In the genomic region with DNA sequence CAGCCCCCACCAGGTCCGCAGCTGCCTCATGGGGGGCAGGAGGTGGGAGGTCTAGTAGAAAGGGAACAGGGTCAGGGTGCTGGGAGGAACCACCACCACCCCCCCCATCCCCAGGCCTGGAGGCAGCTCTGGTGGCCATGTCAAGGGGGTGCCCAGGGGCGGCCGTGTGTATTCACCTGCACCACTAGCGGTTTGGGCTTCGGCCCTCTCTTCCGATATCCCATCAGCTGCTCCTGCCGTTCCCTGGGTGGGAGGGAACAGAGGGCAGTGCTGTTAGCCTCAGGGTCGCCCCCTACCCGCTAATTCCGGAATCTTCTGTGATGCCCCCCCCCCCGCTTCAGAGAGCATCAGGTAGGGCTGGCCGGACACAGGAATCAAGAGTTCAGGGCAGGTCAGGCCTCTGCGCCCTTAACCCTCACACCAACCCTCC, we compare ENCODE assay signal across 12 cellular contexts. TPM values are rescaled to one million over a fixed set of nuclear protein-coding genes. Genes with fewer than 3 reads are reported as not detected.
DNase-seq lines count a peak whose midpoint lies in the region; ATAC-seq, FAIRE-seq and TF ChIP-seq lines count a peak whose summit lies in the region.
"Had no signal": no experiment of that assay in that cellular context is flagged by ENCODE, and none has a peak within 500 bp of the region (broad histone marks: within the 10 kb centered on the region; RNA-seq: fewer than 3 reads in every experiment).

No MANE protein-coding gene starts in this region.

- TF ChIP-seq EP300 in HepG2 (IDR thresholded peaks at IDR 0.05; ENCODE audit: low read depth in 2 of 2, low read length in 2 of 2) (no peak), HepG2 (CRISPR knock-in tag; IDR thresholded peaks at IDR 0.05; ENCODE audit: borderline replicate concordance) (no peak)

- H3K4me3 Mint-ChIP-seq in WTC11, result peak overlapping the region; percentile 70

- CTCF ChIA-PET in A673 (lab: Charles Lee) (interaction anchor here (0.6 to 2.0 kb wide), 8 partner anchors 9 to 173 kb away, joined by 3 to 8 read pairs (median 4); a partner anchor contains a TSS), WTC11 (lab: Charles Lee) (interaction anchor here (0.6 to 10.3 kb wide), 50 partner anchors 9 to 1559 kb away, joined by 3 to 464 read pairs (median 5); a partner anchor contains a TSS), HepG2 (lab: Yijun Ruan, JAX; ENCODE audit: low intra/inter-chr PET ratio, low total read pairs) (interaction anchor here (0.6 to 2.1 kb wide), 6 partner anchors 24 to 94 kb away, joined by 3 to 12 read pairs (median 5); no protein-coding TSS in a partner anchor)

- H3K4me1 Mint-ChIP-seq in WTC11, result peaks cover 39% of the 10 kb centered on the region

- TF ChIP-seq POLR2A in HepG2 (IDR thresholded peaks at IDR 0.05; ENCODE audit: insufficient read depth in 1 of 2, low read depth in 2 of 2, low read length in 2 of 2), result peak in 1 of 2 experiments; percentile 17; a peak in 1 of 4 replicates
- TF ChIP-seq POLR2A in breast epithelium (IDR thresholded peaks at IDR 0.05), result no peak

- DNase-seq in A673 (ENCODE audit: low spot score) (no peak), H7 (peak; percentile 87), WTC11 (ENCODE audit: low spot score) (peak; percentile 57), HepG2 (ENCODE audit: low spot score) (no peak), breast epithelium (ENCODE audit: low spot score in 2 of 2) (no peak), Right ventricle myocardium superior (no peak)
- DNase-seq in stimulated activated CD4-positive, alpha-beta T cell treated with anti-CD3 and anti-CD28 coated beads, Interleukin-12 subunit alpha, Interleukin-12 subunit beta, amount 100 ng/mL, for 4 hours, result no peak
- DNase-seq: dorsolateral prefrontal cortex, NCI-H2081 treated with DMSO at 0.1 percent for 48 hours, SIG-M5 had no signal

- H3K4me3 ChIP-seq in A673 (ENCODE audit: low read depth, low read length, poor library complexity, severe bottlenecking), result peak overlapping the region; percentile 59
- H3K4me3 ChIP-seq in H7 (ENCODE audit: insufficient read depth, low read depth, low read length), result peak overlapping the region; percentile 16; the same call in 1 of the 2 replicates
- no peak overlapping the region for H3K4me3 ChIP-seq in HepG2 (replicated peaks in 1 of 3; ENCODE audit: insufficient read depth in 1 of 3, low read depth in 2 of 3, low read length in 3 of 3)
- peak overlapping the region in 1 of 3 donors; percentile 96 for H3K4me3 ChIP-seq in breast epithelium

- no peak for FAIRE-seq in HepG2 (lab: Jason Lieb, UNC)
- FAIRE-seq: astrocyte had no signal

- H4K20me1 ChIP-seq in HepG2 (ENCODE audit: insufficient read depth, low read length), result peaks cover 44% of the 10 kb centered on the region

- H3K4me1 ChIP-seq in A673 (ENCODE audit: insufficient read depth, low read length, poor library complexity, severe bottlenecking), result peaks cover 75% of the 10 kb centered on the region
- H3K4me1 ChIP-seq in HepG2 (ENCODE audit: insufficient read depth, low read length), result peaks cover 63% of the 10 kb centered on the region
- H3K4me1 ChIP-seq in breast epithelium, result peaks cover 29 to 48% of the 10 kb centered on the region in 2 donors

- H3K9me3 Mint-ChIP-seq in WTC11, result no peaks in the 10 kb centered on the region

- ATAC-seq in WTC11, result peak; percentile 0
- ATAC-seq in HepG2, result no peak
- no peak for ATAC-seq in HG02763 (IDR thresholded peaks at IDR 0.05; ENCODE audit: unreplicated experiment)
- no peak for ATAC-seq in Right ventricle myocardium superior (ENCODE audit: poor library complexity)

- H2AFZ ChIP-seq in HepG2 (ENCODE audit: low read length), result no peak overlapping the region

- H3K9me3 ChIP-seq in A673 (ENCODE audit: low read depth, low read length, poor library complexity, severe bottlenecking) (no peaks in the 10 kb centered on the region), HepG2 (ENCODE audit: low read length) (no peaks in the 10 kb centered on the region), breast epithelium (no peaks in the 10 kb centered on the region)

- 85% methylated on average over 11 of the region's 13 CpGs for WGBS in HepG2 (ENCODE audit: low lambda C conversion rate)

- intact Hi-C loops in A673 (cut with micrococcal nuclease; ENCODE audit: unreplicated experiment) (loop anchor here (5.0 to 10.0 kb wide), 2 partner anchors 43 to 91 kb away; no protein-coding TSS in a partner anchor), HepG2 (cut with micrococcal nuclease; ENCODE audit: unreplicated experiment) (loop anchor here (5.0 to 10.0 kb wide), 3 partner anchors 38 to 91 kb away; a partner anchor contains a TSS), breast epithelium (cut with DNase I; ENCODE audit: low total_unique reads) (loop anchor here (5.0 kb wide), 1 partner anchor 1552 kb away; no protein-coding TSS in a partner anchor), Right ventricle myocardium superior (cut with DNase I) (no loop called here)

- peaks cover 6% of the 10 kb centered on the region for H3K27me3 ChIP-seq in A673 (replicated peaks; ENCODE audit: insufficient read depth, low read depth, low read length, poor library complexity)
- peaks cover 85% of the 10 kb centered on the region for H3K27me3 ChIP-seq in H7 (ENCODE audit: control insufficient read depth, insufficient read depth, low read length)
- H3K27me3 ChIP-seq in HepG2 (ENCODE audit: control insufficient read depth in 1 of 2, insufficient read depth in 2 of 2, low read length in 2 of 2), result no peaks in the 10 kb centered on the region; a peak in 2 of 5 replicates
- peaks cover 0 to 8% of the 10 kb centered on the region in 2 donors for H3K27me3 ChIP-seq in breast epithelium

- peaks cover 89% of the 10 kb centered on the region for H3K27me3 Mint-ChIP-seq in WTC11 (ENCODE audit: low read depth)

- no peak overlapping the region for H3K4me2 ChIP-seq in HepG2 (ENCODE audit: low read depth, low read length)

- peaks cover 39% of the 10 kb centered on the region for H3K79me2 ChIP-seq in HepG2 (ENCODE audit: insufficient read depth, low read length)

- TF ChIP-seq CTCF in A673 (conservative IDR thresholded peaks at IDR 0.05; ENCODE audit: low read depth, low read length), result no peak
- no peak for TF ChIP-seq CTCF in WTC11 (IDR thresholded peaks at IDR 0.05)
- no peak; the same call in 1 of the 2 replicates for TF ChIP-seq CTCF in HepG2 (CRISPR knock-in tag; IDR thresholded peaks at IDR 0.05)
- TF ChIP-seq CTCF in breast epithelium (IDR thresholded peaks at IDR 0.05), result no peak

- no peaks in the 10 kb centered on the region; the same call in 1 of the 2 replicates for H3K36me3 Mint-ChIP-seq in WTC11

- no peak for TF ChIP-seq RAD21 in HepG2 (CRISPR knock-in tag; IDR thresholded peaks at IDR 0.05)

- H3K27ac Mint-ChIP-seq in WTC11, result no peak overlapping the region

- POLR2A ChIA-PET in A673 (lab: Charles Lee; ENCODE audit: low non-redundant PET) (interaction anchor here (0.5 to 1.3 kb wide), 5 partner anchors 14 to 133 kb away, joined by 3 to 6 read pairs (median 3); a partner anchor contains a TSS), WTC11 (lab: Charles Lee) (interaction anchor here (0.7 to 5.0 kb wide), 10 partner anchors 21 to 163 kb away, joined by 3 to 68 read pairs (median 5); a partner anchor contains a TSS), HepG2 (lab: Yijun Ruan, JAX) (interaction anchor here (0.9 to 11.1 kb wide), 9 partner anchors 10 to 154 kb away, joined by 3 to 274 read pairs (median 5); a partner anchor contains a TSS)

- H3K9ac ChIP-seq in HepG2 (ENCODE audit: insufficient read depth, low read depth, low read length), result no peak overlapping the region

- BruUV-seq in A673 (replicated peaks; lab: Mats Ljungman, UMichigan) (no TSS peak), HepG2 (replicated peaks; lab: Mats Ljungman, UMichigan) (no TSS peak)

- H3K36me3 ChIP-seq in A673 (ENCODE audit: insufficient read depth, low read length, poor library complexity, severe bottlenecking) (peaks cover 23% of the 10 kb centered on the region), H7 (replicated peaks; ENCODE audit: control insufficient read depth, insufficient read depth, low read length) (no peaks in the 10 kb centered on the region), HepG2 (replicated peaks in 1 of 2; ENCODE audit: control insufficient read depth in 1 of 2, insufficient read depth in 2 of 2, low read length in 2 of 2) (peaks cover 11 to 12% of the 10 kb centered on the region in 2 experiments), breast epithelium (no peaks in the 10 kb centered on the region)

- in situ Hi-C loops in HepG2 (cut with HindIII; ENCODE audit: extremely low pct_ligation_motif_present, low pct_unique_long_range_greater_than_20kb), result loop anchor here (5.0 kb wide), 1 partner anchor 157 kb away; no protein-coding TSS in a partner anchor

- H3K27ac ChIP-seq in A673 (ENCODE audit: low read depth, low read length, poor library complexity, severe bottlenecking) (peak overlapping the region; percentile 87), HepG2 (ENCODE audit: extremely low read length, insufficient read depth, low read length) (peak overlapping the region; percentile 8), breast epithelium (no peak overlapping the region)

RNA-seq across cellular contexts. Expression of a gene that starts 3.8 kb away (rescaled TPM):
- total RNA-seq in A673 (2021), result 42.6 and 45.5 TPM in 2 replicates
- 6.4 and 6.6 TPM in 2 replicates for total RNA-seq in H7 (2014; rRNA removed; shearing (Covaris generic))
- 3.2 to 3.9 TPM (median 3.3 TPM) in 3 replicates for total RNA-seq in WTC11 (2021)
- 17.1 and 25.8 TPM in 2 replicates for total RNA-seq in HepG2 (2016; rRNA removed; fragmentation: Illumina TruSeq; extraction: Trizol)
- total RNA-seq in HepG2 (2016; cell fraction: cytosol; rRNA removed; fragmentation: Illumina TruSeq; extraction: Trizol; ENCODE audit: low read depth), result 4.7 and 4.8 TPM in 2 replicates
- 17.7 and 25.2 TPM in 2 replicates for total RNA-seq in HepG2 (2016; cell fraction: insoluble cytoplasmic fraction; rRNA removed; fragmentation: Illumina TruSeq; extraction: Trizol)
- 13.9 and 15.1 TPM in 2 replicates for total RNA-seq in HepG2 (2016; cell fraction: membrane; rRNA removed; fragmentation: Illumina TruSeq; extraction: Trizol)
- total RNA-seq in HepG2 (2016; cell fraction: nucleus; rRNA removed; fragmentation: Illumina TruSeq; extraction: Trizol), result 18.5 and 22.8 TPM in 2 replicates
- polyA plus RNA-seq in HepG2 (2011; rRNA removed), result 50.8 and 61.1 TPM in 2 replicates
- polyA plus RNA-seq in HepG2 (2011; cell fraction: cytosol; rRNA removed), result 31.1 and 45.6 TPM in 2 replicates
- 117 and 122 TPM in 2 replicates for polyA plus RNA-seq in HepG2 (2011; cell fraction: nucleus; rRNA removed)
- 27.9 and 32.4 TPM in 2 replicates for polyA plus RNA-seq in HepG2 (2012)
- 3.7 and 4.2 TPM in 2 replicates for polyA plus RNA-seq in HepG2 (2016; cell fraction: cytosol; fragmentation: Illumina TruSeq; extraction: Trizol; ENCODE audit: low read depth)
- polyA plus RNA-seq in HepG2 (2016; cell fraction: insoluble cytoplasmic fraction; fragmentation: Illumina TruSeq; extraction: Trizol; ENCODE audit: low read depth), result 29.4 and 33.0 TPM in 2 replicates
- polyA plus RNA-seq in HepG2 (2016; cell fraction: membrane; fragmentation: Illumina TruSeq; extraction: Trizol; ENCODE audit: low read depth), result 11.7 and 12.5 TPM in 2 replicates
- 60.4 and 60.8 TPM in 2 replicates for polyA plus RNA-seq in HepG2 (2016; cell fraction: nucleus; fragmentation: Illumina TruSeq; extraction: Trizol; ENCODE audit: insufficient read depth, low read depth)
- polyA minus RNA-seq in HepG2 (2011; rRNA and poly(A)+ RNA removed; ENCODE audit: low replicate concordance), result 17.1 and 51.0 TPM in 2 replicates
- 33.1 and 38.6 TPM in 2 replicates for polyA minus RNA-seq in HepG2 (2011; cell fraction: cytosol; rRNA and poly(A)+ RNA removed)
- 17.8 and 25.2 TPM in 2 replicates for polyA minus RNA-seq in HepG2 (2011; cell fraction: nucleus; rRNA and poly(A)+ RNA removed)
- total RNA-seq in breast epithelium, result 10 to 100 TPM; 11.5 to 20.6 (median 13.4) TPM
- total RNA-seq in Right ventricle myocardium superior, result 25.6 TPM

RNA-seq across cellular contexts. Expression of a gene that starts 38.6 kb away (rescaled TPM):
- total RNA-seq in A673 (2021), result 24.5 and 27.0 TPM in 2 replicates
- 1.4 and 1.9 TPM in 2 replicates for total RNA-seq in H7 (2014; rRNA removed; shearing (Covaris generic))
- total RNA-seq in WTC11 (2021), result 1.8 to 2.1 TPM (median 2.0 TPM) in 3 replicates
- total RNA-seq in HepG2 (2016; rRNA removed; fragmentation: Illumina TruSeq; extraction: Trizol), result 12.0 and 12.6 TPM in 2 replicates
- 1.3 and 2.4 TPM in 2 replicates for total RNA-seq in HepG2 (2016; cell fraction: cytosol; rRNA removed; fragmentation: Illumina TruSeq; extraction: Trizol; ENCODE audit: low read depth)
- total RNA-seq in HepG2 (2016; cell fraction: insoluble cytoplasmic fraction; rRNA removed; fragmentation: Illumina TruSeq; extraction: Trizol), result 12.8 and 13.5 TPM in 2 replicates
- 4.8 and 5.6 TPM in 2 replicates for total RNA-seq in HepG2 (2016; cell fraction: membrane; rRNA removed; fragmentation: Illumina TruSeq; extraction: Trizol)
- total RNA-seq in HepG2 (2016; cell fraction: nucleus; rRNA removed; fragmentation: Illumina TruSeq; extraction: Trizol), result 5.7 and 8.6 TPM in 2 replicates
- 0.34 and 0.76 TPM in 2 replicates for polyA plus RNA-seq in HepG2 (2011; rRNA removed)
- polyA plus RNA-seq in HepG2 (2011; cell fraction: cytosol; rRNA removed), result 0.72 and 0.99 TPM in 2 replicates
- 3.4 and 5.0 TPM in 2 replicates for polyA plus RNA-seq in HepG2 (2011; cell fraction: nucleus; rRNA removed)
- polyA plus RNA-seq in HepG2 (2012), result 7.4 and 7.7 TPM in 2 replicates
- 0.54 and 0.80 TPM in 2 replicates for polyA plus RNA-seq in HepG2 (2016; cell fraction: cytosol; fragmentation: Illumina TruSeq; extraction: Trizol; ENCODE audit: low read depth)
- 10.9 and 11.0 TPM in 2 replicates for polyA plus RNA-seq in HepG2 (2016; cell fraction: insoluble cytoplasmic fraction; fragmentation: Illumina TruSeq; extraction: Trizol; ENCODE audit: low read depth)
- 1.4 TPM in 2 replicates for polyA plus RNA-seq in HepG2 (2016; cell fraction: membrane; fragmentation: Illumina TruSeq; extraction: Trizol; ENCODE audit: low read depth)
- 15.7 and 18.7 TPM in 2 replicates for polyA plus RNA-seq in HepG2 (2016; cell fraction: nucleus; fragmentation: Illumina TruSeq; extraction: Trizol; ENCODE audit: insufficient read depth, low read depth)
- 1.2 and 1.6 TPM in 2 replicates for polyA minus RNA-seq in HepG2 (2011; rRNA and poly(A)+ RNA removed; ENCODE audit: low replicate concordance)
- 1.8 and 1.9 TPM in 2 replicates for polyA minus RNA-seq in HepG2 (2011; cell fraction: cytosol; rRNA and poly(A)+ RNA removed)
- 0.77 and 0.87 TPM in 2 replicates for polyA minus RNA-seq in HepG2 (2011; cell fraction: nucleus; rRNA and poly(A)+ RNA removed)
- 1 to 10 TPM; 1.9 to 9.2 (median 6.7) TPM for total RNA-seq in breast epithelium
- 6.2 TPM for total RNA-seq in Right ventricle myocardium superior

RNA-seq across cellular contexts. Expression of a gene that starts 57.5 kb away (rescaled TPM):
- 59.5 and 66.4 TPM in 2 replicates for total RNA-seq in A673 (2021)
- 89.1 and 97.4 TPM in 2 replicates for total RNA-seq in H7 (2014; rRNA removed; shearing (Covaris generic))
- total RNA-seq in WTC11 (2021), result 78.1 to 85.5 TPM (median 78.7 TPM) in 3 replicates
- total RNA-seq in HepG2 (2016; rRNA removed; fragmentation: Illumina TruSeq; extraction: Trizol), result 13.0 and 14.5 TPM in 2 replicates
- total RNA-seq in HepG2 (2016; cell fraction: cytosol; rRNA removed; fragmentation: Illumina TruSeq; extraction: Trizol; ENCODE audit: low read depth), result 6.8 and 7.5 TPM in 2 replicates
- 11.8 and 15.7 TPM in 2 replicates for total RNA-seq in HepG2 (2016; cell fraction: insoluble cytoplasmic fraction; rRNA removed; fragmentation: Illumina TruSeq; extraction: Trizol)
- 9.1 and 10.9 TPM in 2 replicates for total RNA-seq in HepG2 (2016; cell fraction: membrane; rRNA removed; fragmentation: Illumina TruSeq; extraction: Trizol)
- total RNA-seq in HepG2 (2016; cell fraction: nucleus; rRNA removed; fragmentation: Illumina TruSeq; extraction: Trizol), result 11.8 and 14.3 TPM in 2 replicates
- polyA plus RNA-seq in HepG2 (2011; rRNA removed), result 31.1 and 40.2 TPM in 2 replicates
- 25.9 and 34.2 TPM in 2 replicates for polyA plus RNA-seq in HepG2 (2011; cell fraction: cytosol; rRNA removed)
- 90.7 and 95.7 TPM in 2 replicates for polyA plus RNA-seq in HepG2 (2011; cell fraction: nucleus; rRNA removed)
- 41.2 and 46.2 TPM in 2 replicates for polyA plus RNA-seq in HepG2 (2012)
- 4.2 and 5.6 TPM in 2 replicates for polyA plus RNA-seq in HepG2 (2016; cell fraction: cytosol; fragmentation: Illumina TruSeq; extraction: Trizol; ENCODE audit: low read depth)
- 9.1 and 12.0 TPM in 2 replicates for polyA plus RNA-seq in HepG2 (2016; cell fraction: insoluble cytoplasmic fraction; fragmentation: Illumina TruSeq; extraction: Trizol; ENCODE audit: low read depth)
- polyA plus RNA-seq in HepG2 (2016; cell fraction: membrane; fragmentation: Illumina TruSeq; extraction: Trizol; ENCODE audit: low read depth), result 3.9 and 6.0 TPM in 2 replicates
- 18.6 and 21.1 TPM in 2 replicates for polyA plus RNA-seq in HepG2 (2016; cell fraction: nucleus; fragmentation: Illumina TruSeq; extraction: Trizol; ENCODE audit: insufficient read depth, low read depth)
- polyA minus RNA-seq in HepG2 (2011; rRNA and poly(A)+ RNA removed; ENCODE audit: low replicate concordance), result 42.9 and 69.2 TPM in 2 replicates
- 31.2 and 31.6 TPM in 2 replicates for polyA minus RNA-seq in HepG2 (2011; cell fraction: cytosol; rRNA and poly(A)+ RNA removed)
- polyA minus RNA-seq in HepG2 (2011; cell fraction: nucleus; rRNA and poly(A)+ RNA removed), result 17.8 and 22.4 TPM in 2 replicates
- total RNA-seq in breast epithelium, result 1 to 10 TPM; 1.2 to 2.2 (median 2.0) TPM
- total RNA-seq in Right ventricle myocardium superior, result 4.2 TPM

Comparison
In these comparisons a context has a peak if more than half of its experiments do, and no peak if none do; other contexts are left out.
1. DNase-seq: peak in H7 (single experiment) and WTC11 (single experiment); none in A673 (single experiment), HepG2 (single experiment), breast epithelium (0 of 2), Right ventricle myocardium superior (single experiment) and stimulated activated CD4-positive, alpha-beta T cell treated with anti-CD3 and anti-CD28 coated beads, Interleukin-12 subunit alpha, Interleukin-12 subunit beta, amount 100 ng/mL, for 4 hours (single experiment).
2. H3K27ac ChIP-seq: peak in A673 (single experiment) and HepG2 (single experiment); none in breast epithelium (0 of 2).
3. H3K4me3 ChIP-seq: peak in A673 (single experiment) and H7 (single experiment); none in HepG2 (0 of 3).